ENCODE assay signal across 23 cellular contexts in the genomic region with DNA sequence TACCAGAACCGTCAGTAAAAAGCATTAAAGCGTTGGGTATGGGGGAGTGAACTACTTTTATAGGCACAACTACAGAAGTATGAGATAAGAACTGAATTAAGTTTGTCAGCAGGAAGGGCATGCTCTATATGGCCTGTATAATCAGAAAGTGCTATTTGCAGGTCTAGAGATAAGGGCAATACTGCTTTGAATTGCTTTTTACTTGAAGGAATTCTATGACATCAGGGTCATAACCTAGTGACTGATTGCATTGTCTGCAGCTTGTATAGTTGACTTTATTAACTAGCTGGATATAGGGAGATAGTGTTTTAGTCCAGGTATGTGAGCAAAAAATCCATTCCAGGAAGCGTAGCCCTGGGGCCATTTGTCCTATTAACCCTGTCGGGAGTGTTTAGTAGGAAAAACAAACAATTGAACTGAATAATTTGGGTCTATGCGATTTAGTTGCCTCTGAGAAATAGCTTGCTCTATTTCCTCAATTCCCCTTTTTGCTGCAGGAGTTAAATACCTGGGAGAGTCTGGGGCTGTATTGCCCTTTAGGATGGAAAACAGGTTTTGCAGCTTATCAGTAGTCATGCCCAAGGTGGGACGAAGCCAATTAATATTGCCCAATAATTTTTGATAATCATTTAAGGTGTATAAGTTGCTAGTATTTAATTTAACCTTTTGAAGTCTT. TPM values are rescaled to one million over a fixed set of nuclear protein-coding genes. Genes with fewer than 3 reads are reported as not detected.
A peak's percentile ranks its signal among the peaks of the same experiment; 100 is the strongest.
DNase-seq lines count a peak whose midpoint lies in the region; ATAC-seq, FAIRE-seq and TF ChIP-seq lines count a peak whose summit lies in the region.
"Had no signal": no experiment of that assay in that cellular context is flagged by ENCODE, and none has a peak within 500 bp of the region (broad histone marks: within the 10 kb centered on the region; RNA-seq: fewer than 3 reads in every experiment).

No MANE protein-coding gene starts in this region.

- H3K4me1 Mint-ChIP-seq in glutamatergic neuron (ENCODE audit: low read depth, unreplicated experiment) (peaks cover 43% of the 10 kb centered on the region), WTC11 (peaks cover 11% of the 10 kb centered on the region)
- H3K4me1 Mint-ChIP-seq in naive thymus-derived CD4-positive, alpha-beta T cell, result no peaks in the 10 kb centered on the region

- H3K27me3 ChIP-seq in Panc1 (ENCODE audit: control insufficient read depth, insufficient read depth, low read length) (no peaks in the 10 kb centered on the region), pancreas (no peaks in the 10 kb centered on the region)
- no peaks in the 10 kb centered on the region for H3K27me3 ChIP-seq in naive thymus-derived CD4-positive, alpha-beta T cell (ENCODE audit: control insufficient read depth in 2 of 2, insufficient read depth in 2 of 2, low read length in 2 of 2)
- H3K27me3 ChIP-seq: BE2C had no signal

- POLR2A ChIA-PET in Panc1 (lab: Charles Lee), result no interaction called here
- POLR2A ChIA-PET in naive thymus-derived CD4-positive, alpha-beta T cell (lab: Charles Lee), result interaction anchor here (0.6 kb wide), 1 partner anchor 1134 kb away, joined by 3 read pairs; no protein-coding TSS in a partner anchor
- POLR2A ChIA-PET in WTC11 (lab: Charles Lee), result no interaction called here

- FAIRE-seq in G401.6 (lab: Jason Lieb, UNC), result peak; percentile 70
- FAIRE-seq in pancreas (lab: Jason Lieb, UNC), result peak; percentile 32
- FAIRE-seq: GM12892, GM18507, HTR-8/SVneo had no signal

- H3K9me3 ChIP-seq in Panc1 (ENCODE audit: control insufficient read depth, insufficient read depth, low read depth, low read length), result peaks cover 8% of the 10 kb centered on the region; the same call in 1 of the 2 replicates
- no peaks in the 10 kb centered on the region for H3K9me3 ChIP-seq in pancreas
- H3K9me3 ChIP-seq in naive thymus-derived CD4-positive, alpha-beta T cell (ENCODE audit: control insufficient read depth in 2 of 3, low read length in 3 of 3), result peaks cover 0 to 16% (median 10%) of the 10 kb centered on the region in 3 experiments
- H3K9me3 ChIP-seq: BE2C had no signal

- H3K4me1 ChIP-seq in Panc1 (ENCODE audit: control insufficient read depth, insufficient read depth, low read length) (peaks cover 5% of the 10 kb centered on the region; the same call in 1 of the 2 replicates), pancreas (no peaks in the 10 kb centered on the region)
- H3K4me1 ChIP-seq in naive thymus-derived CD4-positive, alpha-beta T cell (ENCODE audit: control insufficient read depth in 2 of 2, insufficient read depth in 2 of 2, low read length in 2 of 2), result no peaks in the 10 kb centered on the region
- H3K4me1 ChIP-seq: BE2C had no signal

- BruUV-seq in Panc1 (replicated peaks; lab: Mats Ljungman, UMichigan), result no TSS peak

- H3K4me3 ChIP-seq in Panc1 (ENCODE audit: low read depth in 2 of 2, low read length in 2 of 2) (no peak overlapping the region), pancreas (no peak overlapping the region)
- H3K4me3 ChIP-seq in naive thymus-derived CD4-positive, alpha-beta T cell (ENCODE audit: low read length), result no peak overlapping the region

- CTCF ChIA-PET in Panc1 (lab: Charles Lee), result no interaction called here
- CTCF ChIA-PET in naive thymus-derived CD4-positive, alpha-beta T cell (lab: Charles Lee), result no interaction called here
- CTCF ChIA-PET in WTC11 (lab: Charles Lee), result interaction anchor here (2.1 kb wide), 1 partner anchor 9 kb away, joined by 11 read pairs; no protein-coding TSS in a partner anchor

- H3K36me3 Mint-ChIP-seq in glutamatergic neuron (ENCODE audit: unreplicated experiment) (peaks cover 25% of the 10 kb centered on the region), WTC11 (peaks cover 89% of the 10 kb centered on the region)
- peaks cover 39 to 93% (median 91%) of the 10 kb centered on the region in 5 donors for H3K36me3 Mint-ChIP-seq in naive thymus-derived CD4-positive, alpha-beta T cell

- TF ChIP-seq CTCF in Panc1 (IDR thresholded peaks at IDR 0.05) (no peak), glutamatergic neuron (IDR thresholded peaks at IDR 0.05; ENCODE audit: partially characterized antibody, unreplicated experiment) (no peak), pancreas (IDR thresholded peaks at IDR 0.05) (no peak), WTC11 (IDR thresholded peaks at IDR 0.05) (no peak)

- ATAC-seq in Panc1 (peak; percentile 53; the same call in 1 of the 2 replicates), pancreas (no peak), GM21717 (IDR thresholded peaks at IDR 0.05; ENCODE audit: unreplicated experiment) (no peak), WTC11 (no peak)
- ATAC-seq in naive thymus-derived CD4-positive, alpha-beta T cell, result no peak

- H3K27ac Mint-ChIP-seq in glutamatergic neuron (ENCODE audit: unreplicated experiment), result peak overlapping the region; percentile 87
- H3K27ac Mint-ChIP-seq in naive thymus-derived CD4-positive, alpha-beta T cell, result no peak overlapping the region
- no peak overlapping the region for H3K27ac Mint-ChIP-seq in WTC11
- H3K27ac Mint-ChIP-seq: CD4-positive, CD25-positive, alpha-beta regulatory T cell had no signal

- WGBS in pancreas, 2 donors, result 75 to 77% methylated on average over 6 of the region's 6 CpGs

- DNase-seq in Panc1 (ENCODE audit: low read depth, low spot score) (no peak), glutamatergic neuron (no peak), pancreas (no peak), WTC11 (ENCODE audit: low spot score) (no peak), COLO668 (lab: John Stamatoyannopoulos, UW; ENCODE audit: unreplicated experiment) (no peak)
- no peak for DNase-seq in naive thymus-derived CD4-positive, alpha-beta T cell
- DNase-seq: BE2C; Calu3; CD4-positive, CD25-positive, alpha-beta regulatory T cell; EL; NCI-H1092 treated with DMSO at 0.1 percent for 48 hours; NCI-H146; NCI-H2029 treated with DMSO at 0.1 percent for 48 hours; NCI-H2171 treated with DMSO at 0.1 percent for 48 hours had no signal

- peaks cover 11% of the 10 kb centered on the region for H3K36me3 ChIP-seq in Panc1 (ENCODE audit: control insufficient read depth, insufficient read depth, low read length)
- H3K36me3 ChIP-seq in pancreas, result no peaks in the 10 kb centered on the region
- H3K36me3 ChIP-seq in naive thymus-derived CD4-positive, alpha-beta T cell (ENCODE audit: control insufficient read depth in 2 of 3, insufficient read depth in 3 of 3, low read length in 3 of 3), result peaks cover 0 to 62% (median 0%) of the 10 kb centered on the region in 3 experiments

- intact Hi-C loops in Panc1 (cut with micrococcal nuclease; ENCODE audit: unreplicated experiment) (no loop called here), pancreas (cut with DNase I) (loop anchor here in 1 of 3 donors (10.0 kb wide), 1 partner anchor 360 kb away; no protein-coding TSS in a partner anchor)
- intact Hi-C loops in naive thymus-derived CD4-positive, alpha-beta T cell (cut with micrococcal nuclease), result no loop called here

- H3K27me3 Mint-ChIP-seq in glutamatergic neuron (ENCODE audit: unreplicated experiment), result peaks cover 4% of the 10 kb centered on the region
- no peaks in the 10 kb centered on the region for H3K27me3 Mint-ChIP-seq in naive thymus-derived CD4-positive, alpha-beta T cell
- H3K27me3 Mint-ChIP-seq in WTC11 (ENCODE audit: low read depth), result no peaks in the 10 kb centered on the region
- H3K27me3 Mint-ChIP-seq: CD4-positive, CD25-positive, alpha-beta regulatory T cell had no signal

- in situ Hi-C loops in Panc1 (cut with HindIII; ENCODE audit: low pct_unique_long_range_greater_than_20kb, low sequenced_read_pairs), result loop anchor here (10.0 kb wide), 1 partner anchor 50 kb away; no protein-coding TSS in a partner anchor

- H3K27ac ChIP-seq in Panc1 (ENCODE audit: low read length) (no peak overlapping the region), pancreas (no peak overlapping the region)
- H3K27ac ChIP-seq in naive thymus-derived CD4-positive, alpha-beta T cell (ENCODE audit: low read depth, low read length), result no peak overlapping the region
- H3K27ac ChIP-seq: RWPE1 had no signal

- H3K4me3 Mint-ChIP-seq in glutamatergic neuron (ENCODE audit: unreplicated experiment) (peak overlapping the region; percentile 47), WTC11 (no peak overlapping the region)
- H3K4me3 Mint-ChIP-seq in naive thymus-derived CD4-positive, alpha-beta T cell, result no peak overlapping the region
- H3K4me3 Mint-ChIP-seq: CD4-positive, CD25-positive, alpha-beta regulatory T cell had no signal

- H3K9me3 Mint-ChIP-seq in glutamatergic neuron (ENCODE audit: unreplicated experiment) (peaks cover 6% of the 10 kb centered on the region), WTC11 (peaks cover 51% of the 10 kb centered on the region)
- peaks cover 0 to 57% (median 14%) of the 10 kb centered on the region in 11 donors for H3K9me3 Mint-ChIP-seq in naive thymus-derived CD4-positive, alpha-beta T cell

RNA-seq across cellular contexts. Expression of a gene that starts 30.0 kb away (rescaled TPM):
- total RNA-seq in Panc1 (2021; ENCODE audit: unreplicated experiment) (not detected), glutamatergic neuron (ENCODE audit: unreplicated experiment) (not detected), pancreas (under 1 TPM in 5 of 6 donors, not detected in 1; 0.08 to 0.78 (median 0.19) TPM), WTC11 (2021) (not detected in 3 replicates)
- polyA plus RNA-seq in Panc1 (2012; ENCODE audit: insufficient read length), result not detected
- polyA plus RNA-seq in pancreas, result under 1 TPM; 0.09 to 0.11 TPM
- total RNA-seq in naive thymus-derived CD4-positive, alpha-beta T cell, result not detected
- polyA plus RNA-seq in naive thymus-derived CD4-positive, alpha-beta T cell, result under 1 TPM; 0.09 to 0.10 TPM
- total RNA-seq: A172, Calu3, H4, NCI-H460 had no signal

RNA-seq across cellular contexts. Expression of a gene that starts 38.1 kb away (rescaled TPM):
- total RNA-seq in Panc1 (2021; ENCODE audit: unreplicated experiment), result 146 TPM
- polyA plus RNA-seq in Panc1 (2012; ENCODE audit: insufficient read length), result 73.0 TPM
- total RNA-seq in glutamatergic neuron (ENCODE audit: unreplicated experiment), result 126 TPM
- total RNA-seq in pancreas, result 10 to 100 TPM; 13.4 to 33.4 (median 25.1) TPM
- 10 to 100 TPM; 20.2 to 35.6 TPM for polyA plus RNA-seq in pancreas
- total RNA-seq in naive thymus-derived CD4-positive, alpha-beta T cell, result 100 to 1,000 TPM in 1 of 5 experiments, 10 to 100 TPM in 4; 30.3 to 121 (median 40.1) TPM
- 10 to 100 TPM; 58.2 to 63.3 TPM for polyA plus RNA-seq in naive thymus-derived CD4-positive, alpha-beta T cell
- total RNA-seq in WTC11 (2021), result 140 to 163 TPM (median 148 TPM) in 3 replicates

RNA-seq across cellular contexts. Expression of a gene that starts 57.5 kb away (rescaled TPM):
- total RNA-seq in Panc1 (2021; ENCODE audit: unreplicated experiment) (3.2 TPM), glutamatergic neuron (ENCODE audit: unreplicated experiment) (0.42 TPM), pancreas (10 to 100 TPM in 2 of 6 donors, 1 to 10 TPM in 4; 5.3 to 12.5 (median 8.4) TPM), WTC11 (2021) (1.3 to 2.8 TPM (median 1.7 TPM) in 3 replicates)
- 2.2 TPM for polyA plus RNA-seq in Panc1 (2012; ENCODE audit: insufficient read length)
- polyA plus RNA-seq in pancreas, result 10 to 100 TPM; 16.1 to 31.2 TPM
- under 1 TPM in 1 of 5 experiments, not detected in 4; 0.60 TPM for total RNA-seq in naive thymus-derived CD4-positive, alpha-beta T cell
- polyA plus RNA-seq in naive thymus-derived CD4-positive, alpha-beta T cell, result not detected
- total RNA-seq: CD4-positive, CD25-positive, alpha-beta regulatory T cell had no signal
- polyA plus RNA-seq: CD4-positive, CD25-positive, alpha-beta regulatory T cell had no signal
